In the genomic region with DNA sequence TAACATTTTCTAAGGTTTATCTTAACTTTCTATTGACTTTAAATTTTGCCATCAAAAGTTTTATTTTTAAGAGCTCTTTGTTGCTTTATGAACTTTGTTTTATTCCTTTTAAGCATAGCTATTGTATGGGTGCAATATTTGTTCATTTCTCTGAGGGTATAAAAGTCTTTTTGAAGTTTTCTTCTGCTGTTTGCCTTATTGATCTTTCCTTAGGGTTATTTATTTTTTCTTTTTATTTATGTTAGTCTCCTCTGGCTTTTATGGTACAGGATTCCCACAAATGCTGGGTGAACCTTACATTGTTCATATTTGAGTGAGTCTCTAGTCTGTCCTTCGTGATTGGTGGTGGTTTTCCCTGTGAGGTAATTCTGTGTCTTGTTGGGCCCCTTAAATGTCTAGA, we compare ENCODE assay signal across 9 cellular contexts.
"Had no signal": no experiment of that assay in that cellular context is flagged by ENCODE, and none has a peak within 500 bp of the region (broad histone marks: within the 10 kb centered on the region; RNA-seq: fewer than 3 reads in every experiment).

No MANE protein-coding gene starts in this region.

- H3K4me3 ChIP-seq: GM23338, K562 had no signal

- H3K4me2 ChIP-seq: GM23338 had no signal

- H3K4me3 Mint-ChIP-seq: GM23338, H9 had no signal

- DNase-seq: H9, HCEC 1CT, IMR-90, KG1 had no signal

- H3K4me1 Mint-ChIP-seq: GM23338, H9 had no signal

- ATAC-seq: GM23338, K562 had no signal

- H3K27ac ChIP-seq: HL-60 had no signal

- H3K27ac Mint-ChIP-seq: GM23338, H9 had no signal

- H2AFZ ChIP-seq: GM23338 had no signal

- FAIRE-seq: H1, H54, K562 had no signal
